Comparison of ENCODE assay signal across 9 cellular contexts in genomic region chr9:127132921-127133647, GRCh38. TPM values are rescaled to one million over a fixed set of nuclear protein-coding genes. Genes with fewer than 3 reads are reported as not detected.
DNase-seq lines count a peak whose midpoint lies in the region; ATAC-seq, FAIRE-seq and TF ChIP-seq lines count a peak whose summit lies in the region.
"Had no signal": no experiment of that assay in that cellular context is flagged by ENCODE, and none has a peak within 500 bp of the region (broad histone marks: within the 10 kb centered on the region; RNA-seq: fewer than 3 reads in every experiment).

No MANE protein-coding gene starts in this region.

- FAIRE-seq in HepG2 (lab: Jason Lieb, UNC), result peak; percentile 37

- no peak overlapping the region for H3K9ac ChIP-seq in HepG2 (ENCODE audit: insufficient read depth, low read depth, low read length)

- H3K27me3 ChIP-seq in HepG2 (ENCODE audit: control insufficient read depth in 1 of 2, insufficient read depth in 2 of 2, low read length in 2 of 2) (no peaks in the 10 kb centered on the region; a peak in 1 of 5 replicates), thyroid gland (no peaks in the 10 kb centered on the region)

- H3K4me3 ChIP-seq in HepG2 (replicated peaks in 1 of 3; ENCODE audit: insufficient read depth in 1 of 3, low read depth in 2 of 3, low read length in 3 of 3) (peak overlapping the region in 1 of 3 experiments; percentile 30; a peak in 1 of 6 replicates), thyroid gland (replicated peaks in 1 of 3) (no peak overlapping the region)

- H3K79me2 ChIP-seq in HepG2 (ENCODE audit: insufficient read depth, low read length), result no peaks in the 10 kb centered on the region

- BruUV-seq in HepG2 (replicated peaks; lab: Mats Ljungman, UMichigan), result no TSS peak

- no peak overlapping the region for H2AFZ ChIP-seq in HepG2 (ENCODE audit: low read length)

- TF ChIP-seq CTCF in HepG2 (CRISPR knock-in tag; IDR thresholded peaks at IDR 0.05), result no peak
- TF ChIP-seq CTCF in thyroid gland (IDR thresholded peaks at IDR 0.05), result no peak

- TF ChIP-seq EP300 in HepG2 (IDR thresholded peaks at IDR 0.05; ENCODE audit: low read depth in 2 of 2, low read length in 2 of 2) (no peak), HepG2 (CRISPR knock-in tag; IDR thresholded peaks at IDR 0.05; ENCODE audit: borderline replicate concordance) (no peak)

- H3K27ac ChIP-seq in angular gyrus (ENCODE audit: low read depth, low read length) (peak overlapping the region; percentile 97), HepG2 (ENCODE audit: extremely low read length, insufficient read depth, low read length) (no peak overlapping the region), thyroid gland (peak overlapping the region in 2 of 3 donors; percentile 45 to 52)

- H3K9me3 ChIP-seq in HepG2 (ENCODE audit: low read length) (no peaks in the 10 kb centered on the region), thyroid gland (no peaks in the 10 kb centered on the region)

- WGBS in HepG2 (ENCODE audit: low lambda C conversion rate), result 27% methylated on average over 11 of the region's 15 CpGs
- WGBS in thyroid gland, 2 donors, result 43 to 47% methylated on average over 14 to 15 of the region's 15 CpGs

- peaks cover 57% of the 10 kb centered on the region for H3K4me1 ChIP-seq in HepG2 (ENCODE audit: insufficient read depth, low read length)
- H3K4me1 ChIP-seq in thyroid gland, result peaks cover 30 to 59% of the 10 kb centered on the region in 2 donors

- H4K20me1 ChIP-seq in HepG2 (ENCODE audit: insufficient read depth, low read length), result no peaks in the 10 kb centered on the region

- POLR2A ChIA-PET in HepG2 (lab: Yijun Ruan, JAX), result interaction anchor here (1.6 kb wide), 1 partner anchor 10 kb away, joined by 7 read pairs; the partner anchor contains the start of gene ANGPTL2

- no peak for TF ChIP-seq RAD21 in HepG2 (CRISPR knock-in tag; IDR thresholded peaks at IDR 0.05)

- CTCF ChIA-PET in HepG2 (lab: Yijun Ruan, JAX; ENCODE audit: low intra/inter-chr PET ratio, low total read pairs), result no interaction called here

- ATAC-seq in HepG2 (peak; percentile 72), HG03342 (IDR thresholded peaks at IDR 0.05; ENCODE audit: unreplicated experiment) (no peak), GM19023 (IDR thresholded peaks at IDR 0.05; ENCODE audit: unreplicated experiment) (no peak)
- ATAC-seq: stimulated activated naive B cell treated with anti-CD40 and anti-IgM and Interleukin-4, amounts not matched to agents 10 μg/mL and 1 μg/mL and 100 μg/mL, for 72 hours had no signal

- peak overlapping the region; percentile 60 for H3K4me2 ChIP-seq in HepG2 (ENCODE audit: low read depth, low read length)

- peak; percentile 6 for DNase-seq in NCI-H2107 treated with DMSO at 0.1 percent for 48 hours (lab: John Stamatoyannopoulos, UW; ENCODE audit: unreplicated experiment)
- DNase-seq in NCI-H2107 (lab: John Stamatoyannopoulos, UW), result no peak
- no peak for DNase-seq in HepG2 (ENCODE audit: low spot score)
- DNase-seq in thyroid gland, result peak; percentile 70 to 71
- DNase-seq in stimulated activated CD4-positive, alpha-beta T cell treated with anti-CD3 and anti-CD28 coated beads, Interleukin-2, amount 100 ng/mL, for 24 hours, result no peak
- DNase-seq: stimulated activated naive B cell treated with anti-CD40 and anti-IgM and Interleukin-4, amounts not matched to agents 10 μg/mL and 1 μg/mL and 100 μg/mL, for 72 hours had no signal

- H3K36me3 ChIP-seq in HepG2 (replicated peaks in 1 of 2; ENCODE audit: control insufficient read depth in 1 of 2, insufficient read depth in 2 of 2, low read length in 2 of 2) (no peaks in the 10 kb centered on the region), thyroid gland (no peaks in the 10 kb centered on the region)

- intact Hi-C loops in HepG2 (cut with micrococcal nuclease; ENCODE audit: unreplicated experiment), result loop anchor here (2.0 kb wide), 1 partner anchor 66 kb away; no protein-coding TSS in a partner anchor
- intact Hi-C loops in thyroid gland (cut with DNase I), result no loop called here

- in situ Hi-C loops in HepG2 (cut with HindIII; ENCODE audit: extremely low pct_ligation_motif_present, low pct_unique_long_range_greater_than_20kb), result no loop called here

- no peak for TF ChIP-seq POLR2A in HepG2 (IDR thresholded peaks at IDR 0.05; ENCODE audit: insufficient read depth in 1 of 2, low read depth in 2 of 2, low read length in 2 of 2)
- TF ChIP-seq POLR2A in thyroid gland (IDR thresholded peaks at IDR 0.05), result no peak

TF ChIP-seq in HepG2, 621 proteins besides CTCF, POLR2A, EP300 and RAD21 (continues in another document):
- TF ChIP-seq ZNF563 (CRISPR knock-in tag; IDR thresholded peaks at IDR 0.05), result no peak
- TF ChIP-seq ZBTB34 (CRISPR knock-in tag; IDR thresholded peaks at IDR 0.05), result no peak
- 0 out of 2 replicates have a peak, but pooled peaks have one; percentile 23 for TF ChIP-seq SAP130 (CRISPR knock-in tag; IDR thresholded peaks at IDR 0.05; ENCODE audit: low read depth)
- no peak for TF ChIP-seq PHF20 (CRISPR knock-in tag; IDR thresholded peaks at IDR 0.05)
- 0 out of 2 replicates have a peak, but pooled peaks have one; percentile 29 for TF ChIP-seq HNRNPL (IDR thresholded peaks at IDR 0.05; ENCODE audit: low read depth, low read length)
- peak; percentile 80; the same call in 1 of the 2 replicates for TF ChIP-seq TFAP4 (IDR thresholded peaks at IDR 0.05; ENCODE audit: borderline replicate concordance, low read depth)
- no peak for TF ChIP-seq PRPF4 (IDR thresholded peaks at IDR 0.05; ENCODE audit: low read depth, low read length, poor library complexity, severe bottlenecking)
- 0 out of 2 replicates have a peak, but pooled peaks have one; percentile 30 for TF ChIP-seq SIN3A (IDR thresholded peaks at IDR 0.05; ENCODE audit: borderline replicate concordance, low read depth, low read length)
- TF ChIP-seq CERS6 (CRISPR knock-in tag; IDR thresholded peaks at IDR 0.05), result no peak
- TF ChIP-seq ZNF333 (CRISPR knock-in tag; IDR thresholded peaks at IDR 0.05; ENCODE audit: borderline replicate concordance), result no peak

RNA-seq across cellular contexts. Expression of gene ANGPTL2, which starts 10.6 kb away (rescaled TPM):
- total RNA-seq in HepG2 (2016; rRNA removed; fragmentation: Illumina TruSeq; extraction: Trizol) (0.35 and 0.91 TPM in 2 replicates), thyroid gland (10 to 100 TPM in 2 of 4 donors, 1 to 10 TPM in 2; 5.9 to 12.6 (median 8.7) TPM)
- 0.09 TPM in 1 of 2 replicates, not detected in the other for total RNA-seq in HepG2 (2016; cell fraction: cytosol; rRNA removed; fragmentation: Illumina TruSeq; extraction: Trizol; ENCODE audit: low read depth)
- total RNA-seq in HepG2 (2016; cell fraction: insoluble cytoplasmic fraction; rRNA removed; fragmentation: Illumina TruSeq; extraction: Trizol), result 0.49 and 1.4 TPM in 2 replicates
- 0.55 and 0.59 TPM in 2 replicates for total RNA-seq in HepG2 (2016; cell fraction: membrane; rRNA removed; fragmentation: Illumina TruSeq; extraction: Trizol)
- total RNA-seq in HepG2 (2016; cell fraction: nucleus; rRNA removed; fragmentation: Illumina TruSeq; extraction: Trizol), result 1.2 and 2.2 TPM in 2 replicates
- 21.0 and 40.2 TPM in 2 replicates for polyA plus RNA-seq in HepG2 (2011; rRNA removed)
- 14.1 and 24.9 TPM in 2 replicates for polyA plus RNA-seq in HepG2 (2011; cell fraction: cytosol; rRNA removed)
- 16.8 and 26.7 TPM in 2 replicates for polyA plus RNA-seq in HepG2 (2011; cell fraction: nucleus; rRNA removed)
- polyA plus RNA-seq in HepG2 (2012), result 27.5 and 38.6 TPM in 2 replicates
- 0.19 and 0.24 TPM in 2 replicates for polyA plus RNA-seq in HepG2 (2016; cell fraction: cytosol; fragmentation: Illumina TruSeq; extraction: Trizol; ENCODE audit: low read depth)
- polyA plus RNA-seq in HepG2 (2016; cell fraction: insoluble cytoplasmic fraction; fragmentation: Illumina TruSeq; extraction: Trizol; ENCODE audit: low read depth), result 0.60 and 0.63 TPM in 2 replicates
- 0.50 and 0.89 TPM in 2 replicates for polyA plus RNA-seq in HepG2 (2016; cell fraction: membrane; fragmentation: Illumina TruSeq; extraction: Trizol; ENCODE audit: low read depth)
- 1.8 and 2.3 TPM in 2 replicates for polyA plus RNA-seq in HepG2 (2016; cell fraction: nucleus; fragmentation: Illumina TruSeq; extraction: Trizol; ENCODE audit: insufficient read depth, low read depth)
- polyA minus RNA-seq in HepG2 (2011; rRNA and poly(A)+ RNA removed; ENCODE audit: low replicate concordance), result 0.09 and 16.6 TPM in 2 replicates
- 7.1 and 18.4 TPM in 2 replicates for polyA minus RNA-seq in HepG2 (2011; cell fraction: cytosol; rRNA and poly(A)+ RNA removed)
- polyA minus RNA-seq in HepG2 (2011; cell fraction: nucleus; rRNA and poly(A)+ RNA removed), result 7.3 and 9.9 TPM in 2 replicates

Comparison
In these comparisons a context has a peak if more than half of its experiments do, and no peak if none do; other contexts are left out.
1. DNase-seq: peak in NCI-H2107 treated with DMSO at 0.1 percent for 48 hours (single experiment) and thyroid gland (2 of 2); none in NCI-H2107 (single experiment), HepG2 (single experiment) and stimulated activated CD4-positive, alpha-beta T cell treated with anti-CD3 and anti-CD28 coated beads, Interleukin-2, amount 100 ng/mL, for 24 hours (0 of 2).